23 cellular contexts compared by ENCODE assay signal in the genomic region with DNA sequence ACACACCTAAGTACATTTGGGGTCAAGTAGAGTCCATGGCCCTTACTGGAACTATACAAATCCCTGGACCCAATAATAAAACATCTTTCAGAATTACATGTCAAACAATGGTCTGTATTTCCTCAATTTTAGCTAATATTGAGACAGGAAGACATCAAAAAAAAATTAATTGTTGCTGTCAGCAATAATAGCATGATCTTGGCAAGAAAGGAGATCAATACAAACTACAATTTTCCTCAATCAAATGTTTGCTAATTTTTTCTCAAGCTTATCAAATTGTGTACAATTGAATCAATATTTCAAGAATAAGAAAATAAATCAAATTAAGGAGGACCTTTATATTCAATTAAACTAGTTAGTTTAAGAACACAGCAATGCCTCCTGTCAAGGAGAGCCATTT.
"Had no signal": no experiment of that assay in that cellular context is flagged by ENCODE, and none has a peak within 500 bp of the region (broad histone marks: within the 10 kb centered on the region; RNA-seq: fewer than 3 reads in every experiment).

No MANE protein-coding gene starts in this region.

- DNase-seq: activated gamma-delta T cell treated with Interleukin-2 at 50 U/mL for 16 hours; activated T-cell treated with anti-CD3 and anti-CD28 coated beads, Interleukin-2, amount 50 U/mL, for 1 hour; aorta; brain microvascular endothelial cell; caudate nucleus; effector memory CD4-positive, alpha-beta T cell; glutamatergic neuron; left ventricle myocardium superior; mucosa of descending colon; sigmoid colon; spleen; stimulated activated CD4-positive, alpha-beta T cell treated with anti-CD3 and anti-CD28 coated beads, Interleukin-4, amount 100 ng/mL, for 1 hour; stimulated activated naive CD4-positive, alpha-beta T cell; T-helper 9 cell; testis; trophoblast cell had no signal

- H3K4me3 Mint-ChIP-seq: activated naive CD4-positive, alpha-beta T cell treated with anti-CD3 and anti-CD28 coated beads, Interleukin-2, amount 50 U/mL, for 24 hours; neural progenitor cell; WTC11 had no signal

- FAIRE-seq: colon, frontal cortex had no signal

- H3K79me2 ChIP-seq: hepatocyte had no signal

- H3K27me3 ChIP-seq: brain microvascular endothelial cell, hepatocyte, neural progenitor cell, sigmoid colon, spleen, testis, vagina had no signal

- H3K9me3 Mint-ChIP-seq: activated naive CD4-positive, alpha-beta T cell treated with anti-CD3 and anti-CD28 coated beads, Interleukin-2, amount 50 U/mL, for 24 hours; WTC11 had no signal

- H3K27ac ChIP-seq: brain microvascular endothelial cell, hepatocyte, neural progenitor cell, sigmoid colon, spleen, testis, vagina had no signal

- H3K27ac Mint-ChIP-seq: activated naive CD4-positive, alpha-beta T cell treated with anti-CD3 and anti-CD28 coated beads, Interleukin-2, amount 50 U/mL, for 24 hours; neural progenitor cell; WTC11 had no signal

- H3K4me1 Mint-ChIP-seq: activated naive CD4-positive, alpha-beta T cell treated with anti-CD3 and anti-CD28 coated beads, Interleukin-2, amount 50 U/mL, for 24 hours had no signal

- H3K36me3 Mint-ChIP-seq: activated naive CD4-positive, alpha-beta T cell treated with anti-CD3 and anti-CD28 coated beads, Interleukin-2, amount 50 U/mL, for 24 hours; WTC11 had no signal

- H3K4me1 ChIP-seq: neural progenitor cell, sigmoid colon, spleen, testis, vagina had no signal

- H2AFZ ChIP-seq: hepatocyte, neural progenitor cell had no signal

- H3K9ac ChIP-seq: neural progenitor cell had no signal

- H3K4me3 ChIP-seq: hepatocyte, mucosa of descending colon, neural progenitor cell, sigmoid colon, spleen, testis, vagina had no signal

- ATAC-seq: left ventricle myocardium superior, mucosa of descending colon, WTC11 had no signal

- H3K36me3 ChIP-seq: brain microvascular endothelial cell, neural progenitor cell, sigmoid colon, spleen, vagina had no signal

- H3K4me2 ChIP-seq: hepatocyte, neural progenitor cell had no signal

- H3K27me3 Mint-ChIP-seq: activated naive CD4-positive, alpha-beta T cell treated with anti-CD3 and anti-CD28 coated beads, Interleukin-2, amount 50 U/mL, for 24 hours had no signal

- H3K9me3 ChIP-seq: mucosa of descending colon, sigmoid colon, testis, vagina had no signal
